In the genomic region with DNA sequence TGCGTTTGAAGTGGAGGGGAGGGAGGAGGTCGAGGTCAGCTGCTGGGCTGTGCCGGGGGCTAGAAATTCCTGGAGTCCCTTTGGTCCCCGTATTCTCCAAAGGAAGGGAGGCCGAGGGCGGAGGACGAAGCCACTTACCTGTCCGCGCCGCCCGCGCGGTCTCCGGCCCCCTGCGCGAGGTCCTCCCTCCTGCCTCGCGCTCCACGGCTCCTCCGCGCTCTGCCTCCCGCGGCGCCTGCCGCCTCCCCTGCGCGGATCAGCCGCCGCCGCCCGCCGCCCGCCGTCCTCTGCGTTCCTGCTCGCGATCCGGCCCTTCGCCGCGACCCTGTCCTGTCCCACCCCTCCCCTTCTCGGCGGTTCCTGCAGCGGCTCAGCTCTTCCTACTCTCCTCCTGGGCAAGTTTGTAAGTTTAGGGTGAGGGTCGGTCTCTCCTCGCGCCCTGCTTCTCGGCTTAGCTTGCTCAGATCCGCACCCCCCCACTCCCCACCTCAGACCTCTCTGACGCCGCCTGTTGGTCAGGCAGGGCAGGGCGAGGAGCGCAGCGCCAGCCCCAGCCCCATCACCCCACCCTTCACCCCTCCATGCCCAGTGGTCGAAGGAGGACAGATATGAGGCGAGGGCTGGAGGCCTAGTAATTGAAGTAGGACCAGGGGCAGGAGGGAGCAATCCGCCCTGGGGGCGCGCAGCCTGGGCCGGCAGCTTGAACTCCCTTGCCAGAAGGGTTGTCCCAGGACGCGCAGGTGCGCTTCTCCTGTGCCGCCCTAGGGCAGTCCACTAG, we compare ENCODE assay signal across 2 cellular contexts.
A peak's percentile ranks its signal among the peaks of the same experiment; 100 is the strongest.
TF ChIP-seq lines count a peak whose summit lies in the region.

No MANE protein-coding gene starts in this region.

TF ChIP-seq in HCT116, 20 proteins besides CTCF, POLR2A, EP300 and RAD21:
- TF ChIP-seq ZNF274 (IDR thresholded peaks at IDR 0.05; ENCODE audit: low read depth, low read length) (no peak), ZFX (IDR thresholded peaks at IDR 0.05) (no peak), EGR1 (IDR thresholded peaks at IDR 0.05; ENCODE audit: low read depth) (no peak), YY1 (IDR thresholded peaks at IDR 0.05; ENCODE audit: extremely low read depth, insufficient replicate concordance, low read depth, low read length) (no peak), POLR2AphosphoS5 (IDR thresholded peaks at IDR 0.05; ENCODE audit: low read depth, low read length) (no peak), SP1 (IDR thresholded peaks at IDR 0.05; ENCODE audit: low read depth) (no peak), SIN3A (IDR thresholded peaks at IDR 0.05; ENCODE audit: low read depth) (no peak), CEBPB (IDR thresholded peaks at IDR 0.05; ENCODE audit: low read depth) (no peak), ELF1 (IDR thresholded peaks at IDR 0.05; ENCODE audit: borderline replicate concordance, low read depth) (no peak), EZH2phosphoT487 (IDR thresholded peaks at IDR 0.05; ENCODE audit: borderline replicate concordance) (no peak), CBX3 (IDR thresholded peaks at IDR 0.05; ENCODE audit: low read depth) (no peak), TCF7L2 (IDR thresholded peaks at IDR 0.05; ENCODE audit: borderline replicate concordance, extremely low read depth, insufficient read depth, insufficient read length) (no peak), EZH2 (IDR thresholded peaks at IDR 0.05) (no peak), FOSL1 (IDR thresholded peaks at IDR 0.05; ENCODE audit: low read depth) (no peak)
- TF ChIP-seq, protein P1, sequence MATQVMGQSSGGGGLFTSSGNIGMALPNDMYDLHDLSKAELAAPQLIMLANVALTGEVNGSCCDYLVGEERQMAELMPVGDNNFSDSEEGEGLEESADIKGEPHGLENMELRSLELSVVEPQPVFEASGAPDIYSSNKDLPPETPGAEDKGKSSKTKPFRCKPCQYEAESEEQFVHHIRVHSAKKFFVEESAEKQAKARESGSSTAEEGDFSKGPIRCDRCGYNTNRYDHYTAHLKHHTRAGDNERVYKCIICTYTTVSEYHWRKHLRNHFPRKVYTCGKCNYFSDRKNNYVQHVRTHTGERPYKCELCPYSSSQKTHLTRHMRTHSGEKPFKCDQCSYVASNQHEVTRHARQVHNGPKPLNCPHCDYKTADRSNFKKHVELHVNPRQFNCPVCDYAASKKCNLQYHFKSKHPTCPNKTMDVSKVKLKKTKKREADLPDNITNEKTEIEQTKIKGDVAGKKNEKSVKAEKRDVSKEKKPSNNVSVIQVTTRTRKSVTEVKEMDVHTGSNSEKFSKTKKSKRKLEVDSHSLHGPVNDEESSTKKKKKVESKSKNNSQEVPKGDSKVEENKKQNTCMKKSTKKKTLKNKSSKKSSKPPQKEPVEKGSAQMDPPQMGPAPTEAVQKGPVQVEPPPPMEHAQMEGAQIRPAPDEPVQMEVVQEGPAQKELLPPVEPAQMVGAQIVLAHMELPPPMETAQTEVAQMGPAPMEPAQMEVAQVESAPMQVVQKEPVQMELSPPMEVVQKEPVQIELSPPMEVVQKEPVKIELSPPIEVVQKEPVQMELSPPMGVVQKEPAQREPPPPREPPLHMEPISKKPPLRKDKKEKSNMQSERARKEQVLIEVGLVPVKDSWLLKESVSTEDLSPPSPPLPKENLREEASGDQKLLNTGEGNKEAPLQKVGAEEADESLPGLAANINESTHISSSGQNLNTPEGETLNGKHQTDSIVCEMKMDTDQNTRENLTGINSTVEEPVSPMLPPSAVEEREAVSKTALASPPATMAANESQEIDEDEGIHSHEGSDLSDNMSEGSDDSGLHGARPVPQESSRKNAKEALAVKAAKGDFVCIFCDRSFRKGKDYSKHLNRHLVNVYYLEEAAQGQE (IDR thresholded peaks at IDR 0.05; ENCODE audit: low read depth), result no peak
- TF ChIP-seq, protein P2, sequence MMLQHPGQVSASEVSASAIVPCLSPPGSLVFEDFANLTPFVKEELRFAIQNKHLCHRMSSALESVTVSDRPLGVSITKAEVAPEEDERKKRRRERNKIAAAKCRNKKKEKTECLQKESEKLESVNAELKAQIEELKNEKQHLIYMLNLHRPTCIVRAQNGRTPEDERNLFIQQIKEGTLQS (IDR thresholded peaks at IDR 0.05), result no peak
- TF ChIP-seq, protein P3, sequence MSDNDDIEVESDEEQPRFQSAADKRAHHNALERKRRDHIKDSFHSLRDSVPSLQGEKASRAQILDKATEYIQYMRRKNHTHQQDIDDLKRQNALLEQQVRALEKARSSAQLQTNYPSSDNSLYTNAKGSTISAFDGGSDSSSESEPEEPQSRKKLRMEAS (IDR thresholded peaks at IDR 0.05), result no peak
TF ChIP-seq in HCT116: peak in this region for 0.

TF ChIP-seq in H1, 55 proteins besides CTCF, POLR2A, EP300 and RAD21:
- TF ChIP-seq, protein P4, sequence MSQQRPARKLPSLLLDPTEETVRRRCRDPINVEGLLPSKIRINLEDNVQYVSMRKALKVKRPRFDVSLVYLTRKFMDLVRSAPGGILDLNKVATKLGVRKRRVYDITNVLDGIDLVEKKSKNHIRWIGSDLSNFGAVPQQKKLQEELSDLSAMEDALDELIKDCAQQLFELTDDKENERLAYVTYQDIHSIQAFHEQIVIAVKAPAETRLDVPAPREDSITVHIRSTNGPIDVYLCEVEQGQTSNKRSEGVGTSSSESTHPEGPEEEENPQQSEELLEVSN (IDR thresholded peaks at IDR 0.05), result peak; percentile 45
- TF ChIP-seq KDM5A (IDR thresholded peaks at IDR 0.05; ENCODE audit: low read length) (no peak), CREB1 (IDR thresholded peaks at IDR 0.05) (0 out of 2 replicates have a peak, but pooled peaks have one; percentile 34), BACH1 (IDR thresholded peaks at IDR 0.05; ENCODE audit: low read length) (no peak), BRCA1 (IDR thresholded peaks at IDR 0.05; ENCODE audit: low read depth, low read length) (no peak), CHD1 (IDR thresholded peaks at IDR 0.05; ENCODE audit: low read depth, low read length) (no peak), TEAD4 (IDR thresholded peaks at IDR 0.05; ENCODE audit: low read depth, low read length) (no peak), KDM4A (IDR thresholded peaks at IDR 0.05; ENCODE audit: low read depth, low read length, severe bottlenecking) (no peak), ASH2L (IDR thresholded peaks at IDR 0.05; ENCODE audit: low read length) (no peak), GABPA (IDR thresholded peaks at IDR 0.05; ENCODE audit: borderline replicate concordance, insufficient read depth, low read length) (no peak), JUN (IDR thresholded peaks at IDR 0.05; ENCODE audit: low read depth, low read length) (no peak)
- TF ChIP-seq, protein P3 (IDR thresholded peaks at IDR 0.05), result peak; percentile 33; the same call in 1 of the 2 replicates
- TF ChIP-seq, protein P5, sequence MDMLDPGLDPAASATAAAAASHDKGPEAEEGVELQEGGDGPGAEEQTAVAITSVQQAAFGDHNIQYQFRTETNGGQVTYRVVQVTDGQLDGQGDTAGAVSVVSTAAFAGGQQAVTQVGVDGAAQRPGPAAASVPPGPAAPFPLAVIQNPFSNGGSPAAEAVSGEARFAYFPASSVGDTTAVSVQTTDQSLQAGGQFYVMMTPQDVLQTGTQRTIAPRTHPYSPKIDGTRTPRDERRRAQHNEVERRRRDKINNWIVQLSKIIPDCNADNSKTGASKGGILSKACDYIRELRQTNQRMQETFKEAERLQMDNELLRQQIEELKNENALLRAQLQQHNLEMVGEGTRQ (IDR thresholded peaks at IDR 0.05; ENCODE audit: low read length), result no peak
- TF ChIP-seq, protein P6, sequence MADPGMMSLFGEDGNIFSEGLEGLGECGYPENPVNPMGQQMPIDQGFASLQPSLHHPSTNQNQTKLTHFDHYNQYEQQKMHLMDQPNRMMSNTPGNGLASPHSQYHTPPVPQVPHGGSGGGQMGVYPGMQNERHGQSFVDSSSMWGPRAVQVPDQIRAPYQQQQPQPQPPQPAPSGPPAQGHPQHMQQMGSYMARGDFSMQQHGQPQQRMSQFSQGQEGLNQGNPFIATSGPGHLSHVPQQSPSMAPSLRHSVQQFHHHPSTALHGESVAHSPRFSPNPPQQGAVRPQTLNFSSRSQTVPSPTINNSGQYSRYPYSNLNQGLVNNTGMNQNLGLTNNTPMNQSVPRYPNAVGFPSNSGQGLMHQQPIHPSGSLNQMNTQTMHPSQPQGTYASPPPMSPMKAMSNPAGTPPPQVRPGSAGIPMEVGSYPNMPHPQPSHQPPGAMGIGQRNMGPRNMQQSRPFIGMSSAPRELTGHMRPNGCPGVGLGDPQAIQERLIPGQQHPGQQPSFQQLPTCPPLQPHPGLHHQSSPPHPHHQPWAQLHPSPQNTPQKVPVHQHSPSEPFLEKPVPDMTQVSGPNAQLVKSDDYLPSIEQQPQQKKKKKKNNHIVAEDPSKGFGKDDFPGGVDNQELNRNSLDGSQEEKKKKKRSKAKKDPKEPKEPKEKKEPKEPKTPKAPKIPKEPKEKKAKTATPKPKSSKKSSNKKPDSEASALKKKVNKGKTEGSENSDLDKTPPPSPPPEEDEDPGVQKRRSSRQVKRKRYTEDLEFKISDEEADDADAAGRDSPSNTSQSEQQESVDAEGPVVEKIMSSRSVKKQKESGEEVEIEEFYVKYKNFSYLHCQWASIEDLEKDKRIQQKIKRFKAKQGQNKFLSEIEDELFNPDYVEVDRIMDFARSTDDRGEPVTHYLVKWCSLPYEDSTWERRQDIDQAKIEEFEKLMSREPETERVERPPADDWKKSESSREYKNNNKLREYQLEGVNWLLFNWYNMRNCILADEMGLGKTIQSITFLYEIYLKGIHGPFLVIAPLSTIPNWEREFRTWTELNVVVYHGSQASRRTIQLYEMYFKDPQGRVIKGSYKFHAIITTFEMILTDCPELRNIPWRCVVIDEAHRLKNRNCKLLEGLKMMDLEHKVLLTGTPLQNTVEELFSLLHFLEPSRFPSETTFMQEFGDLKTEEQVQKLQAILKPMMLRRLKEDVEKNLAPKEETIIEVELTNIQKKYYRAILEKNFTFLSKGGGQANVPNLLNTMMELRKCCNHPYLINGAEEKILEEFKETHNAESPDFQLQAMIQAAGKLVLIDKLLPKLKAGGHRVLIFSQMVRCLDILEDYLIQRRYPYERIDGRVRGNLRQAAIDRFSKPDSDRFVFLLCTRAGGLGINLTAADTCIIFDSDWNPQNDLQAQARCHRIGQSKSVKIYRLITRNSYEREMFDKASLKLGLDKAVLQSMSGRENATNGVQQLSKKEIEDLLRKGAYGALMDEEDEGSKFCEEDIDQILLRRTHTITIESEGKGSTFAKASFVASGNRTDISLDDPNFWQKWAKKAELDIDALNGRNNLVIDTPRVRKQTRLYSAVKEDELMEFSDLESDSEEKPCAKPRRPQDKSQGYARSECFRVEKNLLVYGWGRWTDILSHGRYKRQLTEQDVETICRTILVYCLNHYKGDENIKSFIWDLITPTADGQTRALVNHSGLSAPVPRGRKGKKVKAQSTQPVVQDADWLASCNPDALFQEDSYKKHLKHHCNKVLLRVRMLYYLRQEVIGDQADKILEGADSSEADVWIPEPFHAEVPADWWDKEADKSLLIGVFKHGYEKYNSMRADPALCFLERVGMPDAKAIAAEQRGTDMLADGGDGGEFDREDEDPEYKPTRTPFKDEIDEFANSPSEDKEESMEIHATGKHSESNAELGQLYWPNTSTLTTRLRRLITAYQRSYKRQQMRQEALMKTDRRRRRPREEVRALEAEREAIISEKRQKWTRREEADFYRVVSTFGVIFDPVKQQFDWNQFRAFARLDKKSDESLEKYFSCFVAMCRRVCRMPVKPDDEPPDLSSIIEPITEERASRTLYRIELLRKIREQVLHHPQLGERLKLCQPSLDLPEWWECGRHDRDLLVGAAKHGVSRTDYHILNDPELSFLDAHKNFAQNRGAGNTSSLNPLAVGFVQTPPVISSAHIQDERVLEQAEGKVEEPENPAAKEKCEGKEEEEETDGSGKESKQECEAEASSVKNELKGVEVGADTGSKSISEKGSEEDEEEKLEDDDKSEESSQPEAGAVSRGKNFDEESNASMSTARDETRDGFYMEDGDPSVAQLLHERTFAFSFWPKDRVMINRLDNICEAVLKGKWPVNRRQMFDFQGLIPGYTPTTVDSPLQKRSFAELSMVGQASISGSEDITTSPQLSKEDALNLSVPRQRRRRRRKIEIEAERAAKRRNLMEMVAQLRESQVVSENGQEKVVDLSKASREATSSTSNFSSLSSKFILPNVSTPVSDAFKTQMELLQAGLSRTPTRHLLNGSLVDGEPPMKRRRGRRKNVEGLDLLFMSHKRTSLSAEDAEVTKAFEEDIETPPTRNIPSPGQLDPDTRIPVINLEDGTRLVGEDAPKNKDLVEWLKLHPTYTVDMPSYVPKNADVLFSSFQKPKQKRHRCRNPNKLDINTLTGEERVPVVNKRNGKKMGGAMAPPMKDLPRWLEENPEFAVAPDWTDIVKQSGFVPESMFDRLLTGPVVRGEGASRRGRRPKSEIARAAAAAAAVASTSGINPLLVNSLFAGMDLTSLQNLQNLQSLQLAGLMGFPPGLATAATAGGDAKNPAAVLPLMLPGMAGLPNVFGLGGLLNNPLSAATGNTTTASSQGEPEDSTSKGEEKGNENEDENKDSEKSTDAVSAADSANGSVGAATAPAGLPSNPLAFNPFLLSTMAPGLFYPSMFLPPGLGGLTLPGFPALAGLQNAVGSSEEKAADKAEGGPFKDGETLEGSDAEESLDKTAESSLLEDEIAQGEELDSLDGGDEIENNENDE (IDR thresholded peaks at IDR 0.05; ENCODE audit: insufficient replicate concordance, low read length), result no peak
